8 cellular contexts compared by ENCODE assay signal in genomic region chr10:118045842-118046490, GRCh38. TPM values are rescaled to one million over a fixed set of nuclear protein-coding genes. Genes with fewer than 3 reads are reported as not detected.
A peak's percentile ranks its signal among the peaks of the same experiment; 100 is the strongest.
DNase-seq lines count a peak whose midpoint lies in the region; ATAC-seq and TF ChIP-seq lines count a peak whose summit lies in the region.

No MANE protein-coding gene starts in this region.

- peaks cover 51% of the 10 kb centered on the region for H3K79me2 ChIP-seq in HCT116 (ENCODE audit: insufficient read depth, low read length)
- H3K79me2 ChIP-seq in MM.1S (ENCODE audit: low read length): peaks cover 35% of the 10 kb centered on the region

- TF ChIP-seq POLR2A in HCT116 (IDR thresholded peaks at IDR 0.05; ENCODE audit: borderline replicate concordance, extremely low read depth, insufficient read depth, insufficient read length) (no peak), lower leg skin (IDR thresholded peaks at IDR 0.05) (no peak)

- POLR2A ChIA-PET in HCT116 (lab: Charles Lee): interaction anchor here (0.6 kb wide), 1 partner anchor 1611 kb away, joined by 3 read pairs; no protein-coding TSS in a partner anchor

- intact Hi-C loops in HCT116 (cut with micrococcal nuclease) (no loop called here), lower leg skin (cut with DNase I; ENCODE audit: low total_unique reads) (loop anchor here (5.0 kb wide), 1 partner anchor 1691 kb away; no protein-coding TSS in a partner anchor)

- DNase-seq in HCT116 (ENCODE audit: low read depth, low spot score) (peak; percentile 12), MM.1S (peak; percentile 28), lower leg skin (ENCODE audit: low spot score in 2 of 2) (peak; percentile 50 to 90), SKM-1 (lab: John Stamatoyannopoulos, UW; ENCODE audit: unreplicated experiment) (no peak)
- peak; percentile 45 for DNase-seq in activated CD4-positive, CD25-positive, alpha-beta regulatory T cell treated with anti-CD3 and anti-CD28 coated beads, Interleukin-2, amount 50 U/mL, for 72 hours
- peak; percentile 7 to 8 for DNase-seq in stimulated activated CD8-positive, alpha-beta memory T cell treated with anti-CD3 and anti-CD28 coated beads, Interleukin-2, amount 100 ng/mL, for 48 hours (ENCODE audit: low read depth in 2 of 2)

- H3F3A ChIP-seq in MM.1S (ENCODE audit: insufficient read depth, low read length): 0 out of 2 replicates have a peak, but pooled peaks cover 5% of the 10 kb centered on the region

- H4K20me1 ChIP-seq in HCT116 (ENCODE audit: insufficient read depth) (no peaks in the 10 kb centered on the region), MM.1S (ENCODE audit: insufficient read depth, low read length) (no peaks in the 10 kb centered on the region)

- H3K9me3 ChIP-seq in HCT116 (ENCODE audit: control insufficient read depth in 1 of 2, insufficient read depth in 1 of 2, low read depth in 1 of 2, low read length in 2 of 2) (no peaks in the 10 kb centered on the region), MM.1S (replicated peaks; ENCODE audit: insufficient read depth, low read length) (no peaks in the 10 kb centered on the region), duodenal mucosa (ENCODE audit: control insufficient read depth in 1 of 2, low read length in 2 of 2) (no peaks in the 10 kb centered on the region)

- TF ChIP-seq RAD21 in HCT116 (IDR thresholded peaks at IDR 0.05; ENCODE audit: low read depth): no peak

- no peak for TF ChIP-seq CTCF in HCT116 (IDR thresholded peaks at IDR 0.05 in 2 of 3, conservative IDR thresholded peaks at IDR 0.05 in 1 of 3; ENCODE audit: borderline replicate concordance in 1 of 3, insufficient read depth in 1 of 3, low read depth in 2 of 3, low read length in 2 of 3)
- no peak for TF ChIP-seq CTCF in MM.1S (IDR thresholded peaks at IDR 0.05; ENCODE audit: low read length)
- TF ChIP-seq CTCF in lower leg skin (IDR thresholded peaks at IDR 0.05): no peak

- 1% methylated on average over 9 to 19 of the region's 24 CpGs for WGBS in lower leg skin, 2 donors

- no peaks in the 10 kb centered on the region for H3K36me3 ChIP-seq in HCT116 (ENCODE audit: control insufficient read depth in 1 of 2, insufficient read depth in 2 of 2, low read length in 2 of 2)
- no peaks in the 10 kb centered on the region for H3K36me3 ChIP-seq in MM.1S (replicated peaks; ENCODE audit: insufficient read depth, low read length)
- H3K36me3 ChIP-seq in duodenal mucosa (ENCODE audit: control insufficient read depth in 1 of 2, insufficient read depth in 2 of 2, low read length in 2 of 2): no peaks in the 10 kb centered on the region

- peaks cover 13 to 20% of the 10 kb centered on the region in 2 experiments; a peak in 3 of 4 replicates for H3K4me1 ChIP-seq in HCT116 (ENCODE audit: control insufficient read depth in 1 of 2, insufficient read depth in 2 of 2, low read length in 2 of 2)
- H3K4me1 ChIP-seq in MM.1S (ENCODE audit: low read length): peaks cover 8% of the 10 kb centered on the region; the same call in 1 of the 2 replicates
- H3K4me1 ChIP-seq in duodenal mucosa (ENCODE audit: control insufficient read depth in 1 of 2, insufficient read depth in 2 of 2, low read length in 2 of 2): peaks cover 15% of the 10 kb centered on the region in 2 donors

- BruUV-seq in HCT116 (replicated peaks; lab: Mats Ljungman, UMichigan): no TSS peak

- H3K9me2 ChIP-seq in HCT116 (ENCODE audit: insufficient read depth) (no peaks in the 10 kb centered on the region), MM.1S (replicated peaks; ENCODE audit: insufficient read depth, low read length) (no peaks in the 10 kb centered on the region)

- H2AFZ ChIP-seq in HCT116 (ENCODE audit: low read depth, low read length, poor library complexity, severe bottlenecking): no peak overlapping the region
- peak overlapping the region; percentile 94 for H2AFZ ChIP-seq in MM.1S (ENCODE audit: low read length)

- peak overlapping the region; percentile 74 for H3K9ac ChIP-seq in HCT116 (ENCODE audit: low read length)
- H3K9ac ChIP-seq in MM.1S (ENCODE audit: low read length): peak overlapping the region; percentile 69
- H3K9ac ChIP-seq in duodenal mucosa (ENCODE audit: low read depth in 1 of 2, low read length in 2 of 2): peak overlapping the region; percentile 59 to 61

- H3K4me2 ChIP-seq in HCT116 (ENCODE audit: low read length): peak overlapping the region; percentile 89
- peak overlapping the region; percentile 83 for H3K4me2 ChIP-seq in MM.1S (ENCODE audit: low read depth, low read length)

- CTCF ChIA-PET in HCT116 (lab: Charles Lee): no interaction called here

- H3K27ac ChIP-seq in HCT116 (ENCODE audit: low read depth, low read length) (peak overlapping the region; percentile 90), MM.1S (ENCODE audit: low read length) (peak overlapping the region; percentile 49; the same call in 1 of the 2 replicates), duodenal mucosa (ENCODE audit: low read depth, low read length) (peak overlapping the region; percentile 85)

- ATAC-seq in HCT116: peak; percentile 36

- H3K4me3 ChIP-seq in GM08714 (ENCODE audit: low read length): peak overlapping the region; percentile 78
- H3K4me3 ChIP-seq in HCT116 (replicated peaks in 1 of 2; ENCODE audit: low read depth in 1 of 2, low read length in 2 of 2): peak overlapping the region; percentile 72 to 74
- H3K4me3 ChIP-seq in MM.1S (ENCODE audit: low read length): peak overlapping the region; percentile 91
- H3K4me3 ChIP-seq in duodenal mucosa (ENCODE audit: low read depth in 1 of 2, low read length in 2 of 2): peak overlapping the region; percentile 85 to 90
- peak overlapping the region; percentile 75 for H3K4me3 ChIP-seq in lower leg skin (ENCODE audit: low read depth, poor library complexity, severe bottlenecking)

- RAD21 ChIA-PET in HCT116 (lab: Charles Lee; ENCODE audit: low non-redundant PET in 1 of 2, low total read pairs in 2 of 2, uncharacterized antibody in 2 of 2, unreplicated experiment in 2 of 2): no interaction called here

- no peaks in the 10 kb centered on the region for H3K27me3 ChIP-seq in HCT116 (ENCODE audit: insufficient read depth, low read length)
- no peaks in the 10 kb centered on the region for H3K27me3 ChIP-seq in MM.1S (replicated peaks; ENCODE audit: insufficient read depth, low read length)
- no peaks in the 10 kb centered on the region for H3K27me3 ChIP-seq in duodenal mucosa (ENCODE audit: control insufficient read depth in 1 of 2, insufficient read depth in 2 of 2, low read length in 2 of 2)

TF ChIP-seq in HCT116, 20 proteins besides CTCF, POLR2A, EP300 and RAD21:
- TF ChIP-seq ATF3 (IDR thresholded peaks at IDR 0.05) (no peak), POLR2AphosphoS5 (IDR thresholded peaks at IDR 0.05; ENCODE audit: low read depth, low read length) (no peak), SIN3A (IDR thresholded peaks at IDR 0.05; ENCODE audit: low read depth) (0 out of 2 replicates have a peak, but pooled peaks have one; percentile 7)
- TF ChIP-seq, protein P1, sequence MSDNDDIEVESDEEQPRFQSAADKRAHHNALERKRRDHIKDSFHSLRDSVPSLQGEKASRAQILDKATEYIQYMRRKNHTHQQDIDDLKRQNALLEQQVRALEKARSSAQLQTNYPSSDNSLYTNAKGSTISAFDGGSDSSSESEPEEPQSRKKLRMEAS (IDR thresholded peaks at IDR 0.05): peak; percentile 52

RNA-seq across cellular contexts. Expression of gene RAB11FIP2, which starts 0.8 kb away (rescaled TPM):
- total RNA-seq in HCT116 (2021; ENCODE audit: unreplicated experiment) (16.8 TPM), lower leg skin (10 to 100 TPM in 3 of 4 donors, 1 to 10 TPM in 1; 7.3 to 18.2 (median 14.1) TPM)
- polyA plus RNA-seq in HCT116 (2012): 3.8 and 4.3 TPM in 2 replicates
